In genomic region chr7:56046728-56047445, GRCh38 we compare ENCODE assay signal across 10 cellular contexts. TPM values are rescaled to one million over a fixed set of nuclear protein-coding genes. Genes with fewer than 3 reads are reported as not detected.
DNase-seq lines count a peak whose midpoint lies in the region; ATAC-seq, FAIRE-seq and TF ChIP-seq lines count a peak whose summit lies in the region.
"Had no signal": no experiment of that assay in that cellular context is flagged by ENCODE, and none has a peak within 500 bp of the region (broad histone marks: within the 10 kb centered on the region; RNA-seq: fewer than 3 reads in every experiment).

No MANE protein-coding gene starts in this region.

- intact Hi-C loops in kidney (cut with DNase I): no loop called here
- intact Hi-C loops in lower leg skin (cut with DNase I; ENCODE audit: low total_unique reads): no loop called here

- H3K27ac ChIP-seq in HEK293 (ENCODE audit: extremely low read depth, low read depth, low read length) (0 out of 2 replicates have a peak overlapping the region, but pooled peaks have one; percentile 24), kidney (ENCODE audit: low read depth in 2 of 2, low read length in 2 of 2) (peak overlapping the region; percentile 53 to 74)
- H3K27ac ChIP-seq: KMS-11 had no signal

- H3K4me1 ChIP-seq in HEK293 (ENCODE audit: control insufficient read depth, insufficient read depth, low read length) (peaks cover 5% of the 10 kb centered on the region; the same call in 1 of the 2 replicates), kidney (ENCODE audit: control insufficient read depth in 1 of 2, insufficient read depth in 1 of 2, low read depth in 1 of 2, low read length in 2 of 2) (peaks cover 9 to 15% of the 10 kb centered on the region in 2 donors)

- H3K9me3 Mint-ChIP-seq in stimulated activated memory B cell treated with anti-CD40 and anti-IgM and Interleukin-4, amounts not matched to agents 10 μg/mL and 1 μg/mL and 100 μg/mL, for 72 hours: no peaks in the 10 kb centered on the region

- peak overlapping the region; percentile 44 for H3K27ac Mint-ChIP-seq in stimulated activated memory B cell treated with anti-CD40 and anti-IgM and Interleukin-4, amounts not matched to agents 10 μg/mL and 1 μg/mL and 100 μg/mL, for 72 hours
- no peak overlapping the region for H3K27ac Mint-ChIP-seq in T-helper 17 cell

- FAIRE-seq in kidney (lab: Jason Lieb, UNC): no peak

- TF ChIP-seq POLR2A in lower leg skin (IDR thresholded peaks at IDR 0.05): no peak

- POLR2A ChIA-PET in HEK293 (lab: Yijun Ruan, JAX): interaction anchor here (2.2 kb wide), 1 partner anchor 13 kb away, joined by 6 read pairs; no protein-coding TSS in a partner anchor

- ATAC-seq in stimulated activated memory B cell treated with anti-CD40 and anti-IgM and Interleukin-4, amounts not matched to agents 10 μg/mL and 1 μg/mL and 100 μg/mL, for 72 hours: no peak
- ATAC-seq in T-helper 17 cell (no peak), HG03342 (IDR thresholded peaks at IDR 0.05; ENCODE audit: unreplicated experiment) (no peak)
- ATAC-seq: PC-3 had no signal

- no peak overlapping the region for H3K9ac ChIP-seq in kidney (ENCODE audit: low read length in 2 of 2)
- H3K9ac ChIP-seq: KMS-11 had no signal

- CTCF ChIA-PET in HEK293 (lab: Yijun Ruan, JAX): interaction anchor here (0.9 kb wide), 1 partner anchor 18 kb away, joined by 3 read pairs; no protein-coding TSS in a partner anchor

- in situ Hi-C loops in astrocyte of the spinal cord (cut with HindIII; ENCODE audit: low sequenced_read_pairs): no loop called here

- H3K9me3 ChIP-seq in HEK293 (ENCODE audit: control insufficient read depth, insufficient read depth, low read depth, low read length): no peaks in the 10 kb centered on the region
- no peaks in the 10 kb centered on the region for H3K9me3 ChIP-seq in kidney (ENCODE audit: control insufficient read depth in 1 of 2, low read length in 2 of 2)
- no peaks in the 10 kb centered on the region for H3K9me3 ChIP-seq in T-helper 17 cell (ENCODE audit: control insufficient read depth, low read length, poor library complexity, severe bottlenecking)

- DNase-seq in astrocyte of the spinal cord (ENCODE audit: low read depth, low spot score): peak; percentile 85
- no peak for DNase-seq in kidney
- DNase-seq in lower leg skin (ENCODE audit: low spot score in 2 of 2): no peak
- no peak for DNase-seq in NCI-H510A (lab: John Stamatoyannopoulos, UW)
- no peak for DNase-seq in T-helper 17 cell
- DNase-seq: PC-3 had no signal

- H3K27me3 Mint-ChIP-seq in stimulated activated memory B cell treated with anti-CD40 and anti-IgM and Interleukin-4, amounts not matched to agents 10 μg/mL and 1 μg/mL and 100 μg/mL, for 72 hours: no peaks in the 10 kb centered on the region
- H3K27me3 Mint-ChIP-seq in T-helper 17 cell: no peaks in the 10 kb centered on the region

- peaks cover 10% of the 10 kb centered on the region for H3K4me1 Mint-ChIP-seq in stimulated activated memory B cell treated with anti-CD40 and anti-IgM and Interleukin-4, amounts not matched to agents 10 μg/mL and 1 μg/mL and 100 μg/mL, for 72 hours
- H3K4me1 Mint-ChIP-seq in T-helper 17 cell: peaks cover 10% of the 10 kb centered on the region

- TF ChIP-seq CTCF in HEK293 (tag by site-specific recombination; IDR thresholded peaks at IDR 0.05) (no peak), astrocyte of the spinal cord (IDR thresholded peaks at IDR 0.05; ENCODE audit: low read depth, low read length) (no peak), kidney (IDR thresholded peaks at IDR 0.05; ENCODE audit: borderline replicate concordance, extremely low read depth, insufficient read depth) (no peak), lower leg skin (IDR thresholded peaks at IDR 0.05) (no peak)

- H3K36me3 Mint-ChIP-seq in stimulated activated memory B cell treated with anti-CD40 and anti-IgM and Interleukin-4, amounts not matched to agents 10 μg/mL and 1 μg/mL and 100 μg/mL, for 72 hours: peaks cover 13% of the 10 kb centered on the region
- no peaks in the 10 kb centered on the region for H3K36me3 Mint-ChIP-seq in T-helper 17 cell (ENCODE audit: low read depth)

- H3K36me3 ChIP-seq in HEK293 (ENCODE audit: control insufficient read depth in 2 of 2, insufficient read depth in 1 of 2, low read length in 2 of 2): peaks cover 11% of the 10 kb centered on the region in 2 experiments; a peak in 2 of 3 replicates
- no peaks in the 10 kb centered on the region for H3K36me3 ChIP-seq in kidney (ENCODE audit: control insufficient read depth in 1 of 2, insufficient read depth in 2 of 2, low read length in 2 of 2)

- 53 to 64% methylated on average over 5 of the region's 5 CpGs for WGBS in lower leg skin, 2 donors

- H3K4me3 Mint-ChIP-seq in stimulated activated memory B cell treated with anti-CD40 and anti-IgM and Interleukin-4, amounts not matched to agents 10 μg/mL and 1 μg/mL and 100 μg/mL, for 72 hours: no peak overlapping the region
- no peak overlapping the region for H3K4me3 Mint-ChIP-seq in T-helper 17 cell

- no peak overlapping the region for H3K4me3 ChIP-seq in HEK293 (ENCODE audit: low read depth, low read length)
- H3K4me3 ChIP-seq in astrocyte of the spinal cord (ENCODE audit: low read depth, low read length): no peak overlapping the region
- no peak overlapping the region for H3K4me3 ChIP-seq in kidney (ENCODE audit: low read length in 2 of 2)
- no peak overlapping the region for H3K4me3 ChIP-seq in lower leg skin (ENCODE audit: low read depth, poor library complexity, severe bottlenecking)

TF ChIP-seq in HEK293, 187 proteins besides CTCF, POLR2A, EP300 and RAD21 (continues in another document):
- TF ChIP-seq ZNF544 (tag by site-specific recombination; IDR thresholded peaks at IDR 0.05) (no peak), ZNF37A (tag by site-specific recombination; IDR thresholded peaks at IDR 0.05) (no peak), ZNF366 (tag by site-specific recombination; conservative IDR thresholded peaks at IDR 0.05) (no peak), ZNF664 (tag by site-specific recombination; IDR thresholded peaks at IDR 0.05) (no peak), ZSCAN30 (tag by site-specific recombination; IDR thresholded peaks at IDR 0.05) (no peak), ZNF433 (tag by site-specific recombination; IDR thresholded peaks at IDR 0.05; ENCODE audit: low read depth) (no peak), GLI4 (tag by site-specific recombination; IDR thresholded peaks at IDR 0.05) (no peak), ZNF488 (tag by site-specific recombination; IDR thresholded peaks at IDR 0.05) (no peak), PRDM6 (tag by site-specific recombination; IDR thresholded peaks at IDR 0.05) (no peak), ZNF776 (tag by site-specific recombination; IDR thresholded peaks at IDR 0.05; ENCODE audit: borderline replicate concordance) (no peak), ZNF530 (tag by site-specific recombination; IDR thresholded peaks at IDR 0.05; ENCODE audit: low read depth) (no peak), SCRT1 (tag by site-specific recombination; IDR thresholded peaks at IDR 0.05; ENCODE audit: borderline replicate concordance) (no peak), ZNF600 (tag by site-specific recombination; IDR thresholded peaks at IDR 0.05) (no peak), IKZF3 (tag by site-specific recombination; IDR thresholded peaks at IDR 0.05) (no peak)

RNA-seq across cellular contexts. Expression of gene PSPH, which starts 4.4 kb away (rescaled TPM):
- total RNA-seq in kidney: 9.0 TPM
- 17.8 TPM for polyA plus RNA-seq in kidney (ENCODE audit: insufficient read depth, low read depth, low replicate concordance)
- 10 to 100 TPM in 2 of 4 donors, 1 to 10 TPM in 2; 7.4 to 13.1 (median 9.8) TPM for total RNA-seq in lower leg skin
- total RNA-seq in T-helper 17 cell: 1 to 10 TPM; 1.4 to 2.4 TPM

RNA-seq across cellular contexts. Expression of gene CCT6A, which starts 4.7 kb away (rescaled TPM):
- total RNA-seq in kidney (92.8 TPM), lower leg skin (10 to 100 TPM; 56.9 to 79.2 (median 70.4) TPM), T-helper 17 cell (10 to 100 TPM; 43.4 to 58.4 TPM)
- 124 TPM for polyA plus RNA-seq in kidney (ENCODE audit: insufficient read depth, low read depth, low replicate concordance)

RNA-seq across cellular contexts. Expression of gene SUMF2, which starts 17.2 kb away (rescaled TPM):
- 202 TPM for total RNA-seq in kidney
- 175 TPM for polyA plus RNA-seq in kidney (ENCODE audit: insufficient read depth, low read depth, low replicate concordance)
- 100 to 1,000 TPM in 2 of 4 donors, 10 to 100 TPM in 2; 74.5 to 117 (median 107) TPM for total RNA-seq in lower leg skin
- 100 to 1,000 TPM; 112 to 113 TPM for total RNA-seq in T-helper 17 cell

RNA-seq across cellular contexts. Expression of gene PHKG1, which starts 45.9 kb away (rescaled TPM):
- total RNA-seq in kidney (0.91 TPM), lower leg skin (1 to 10 TPM in 2 of 4 donors, under 1 TPM in 2; 0.78 to 3.7 (median 1.2) TPM), T-helper 17 cell (10 to 100 TPM in 1 of 2 donors, 1 to 10 TPM in 1; 6.2 to 10.1 TPM)
- polyA plus RNA-seq in kidney (ENCODE audit: insufficient read depth, low read depth, low replicate concordance): not detected

RNA-seq across cellular contexts. Expression of gene CHCHD2, which starts 59.4 kb away (rescaled TPM):
- total RNA-seq in kidney (261 TPM), lower leg skin (100 to 1,000 TPM; 214 to 287 (median 259) TPM), T-helper 17 cell (100 to 1,000 TPM; 205 to 216 TPM)
- 763 TPM for polyA plus RNA-seq in kidney (ENCODE audit: insufficient read depth, low read depth, low replicate concordance)
